ENCODE assay signal across 8 cellular contexts in genomic region chr11:62855571-62856332, GRCh38. TPM values are rescaled to one million over a fixed set of nuclear protein-coding genes. Genes with fewer than 3 reads are reported as not detected.
DNase-seq lines count a peak whose midpoint lies in the region; ATAC-seq, FAIRE-seq and TF ChIP-seq lines count a peak whose summit lies in the region.

No MANE protein-coding gene starts in this region.

- peak; percentile 83 for FAIRE-seq in RCC 7860 (lab: Jason Lieb, UNC)

- intact Hi-C loops in activated T-helper 1 cell treated with anti-CD3 and anti-CD28 coated beads, Interleukin-12 subunit alpha, Interleukin-12 subunit beta, Interleukin-2, Interleukin-4 antibody, amounts not matched to agents 30 ng/mL and 10 ng/mL and 1 ng/mL, durations not matched to agents 14 hours and 24 hours and 36 hours (cut with micrococcal nuclease) = loop anchor here (1.0 to 5.0 kb wide), 12 partner anchors 13 to 298 kb away; partner anchors contain the start of genes GANAB, HNRNPUL2, MTA2 and NXF1

- peak overlapping the region; percentile 98 for H3K4me3 Mint-ChIP-seq in activated T-helper 1 cell treated with anti-CD3 and anti-CD28 coated beads, Interleukin-12 subunit alpha, Interleukin-12 subunit beta, Interleukin-2, Interleukin-4 antibody, amounts not matched to agents 30 ng/mL and 10 ng/mL and 1 ng/mL, durations not matched to agents 14 hours and 24 hours and 36 hours
- peak overlapping the region; percentile 95 to 99 (median 98) for H3K4me3 Mint-ChIP-seq in naive thymus-derived CD8-positive, alpha-beta T cell
- H3K4me3 Mint-ChIP-seq in stimulated activated naive B cell treated with anti-CD40 and anti-IgM and Interleukin-4, amounts not matched to agents 10 μg/mL and 1 μg/mL and 100 μg/mL, for 72 hours = peak overlapping the region; percentile 97 to 98

- peak overlapping the region; percentile 98 for H3K27ac Mint-ChIP-seq in activated T-helper 1 cell treated with anti-CD3 and anti-CD28 coated beads, Interleukin-12 subunit alpha, Interleukin-12 subunit beta, Interleukin-2, Interleukin-4 antibody, amounts not matched to agents 30 ng/mL and 10 ng/mL and 1 ng/mL, durations not matched to agents 14 hours and 24 hours and 36 hours
- peak overlapping the region; percentile 88 to 99 (median 98) for H3K27ac Mint-ChIP-seq in naive thymus-derived CD8-positive, alpha-beta T cell
- H3K27ac Mint-ChIP-seq in stimulated activated naive B cell treated with anti-CD40 and anti-IgM and Interleukin-4, amounts not matched to agents 10 μg/mL and 1 μg/mL and 100 μg/mL, for 72 hours = peak overlapping the region; percentile 100

- H3K27me3 ChIP-seq in DND-41 (ENCODE audit: insufficient read depth, low read length, poor library complexity) (no peaks in the 10 kb centered on the region), Karpas-422 (ENCODE audit: low read length) (no peaks in the 10 kb centered on the region)

- peak overlapping the region; percentile 96 for H3K27ac ChIP-seq in DND-41 (ENCODE audit: low read length)
- peak overlapping the region; percentile 85 for H3K27ac ChIP-seq in Karpas-422 (ENCODE audit: low read length)

- peak overlapping the region; percentile 80 for H3K9ac ChIP-seq in DND-41 (ENCODE audit: low read depth, low read length)
- H3K9ac ChIP-seq in Karpas-422 (ENCODE audit: low read length) = peak overlapping the region; percentile 96

- H3K9me3 ChIP-seq in DND-41 (ENCODE audit: insufficient read depth, low read length, severe bottlenecking) = no peaks in the 10 kb centered on the region
- no peaks in the 10 kb centered on the region for H3K9me3 ChIP-seq in Karpas-422 (ENCODE audit: low read length)

- peaks cover 43% of the 10 kb centered on the region for H3K36me3 ChIP-seq in DND-41 (ENCODE audit: insufficient read depth, low read length)
- H3K36me3 ChIP-seq in Karpas-422 (ENCODE audit: insufficient read depth, low read length) = peaks cover 38% of the 10 kb centered on the region

- H3K4me2 ChIP-seq in DND-41 (ENCODE audit: insufficient read depth, low read length) (peak overlapping the region; percentile 86), Karpas-422 (ENCODE audit: low read depth, low read length, poor library complexity, severe bottlenecking) (peak overlapping the region; percentile 97)

- ATAC-seq in DND-41 (ENCODE audit: insufficient read depth, low read depth) (peak; percentile 83), GM21825 (IDR thresholded peaks at IDR 0.05; ENCODE audit: unreplicated experiment) (peak; percentile 81)
- ATAC-seq in naive thymus-derived CD8-positive, alpha-beta T cell = peak; percentile 87 to 90
- ATAC-seq in stimulated activated naive B cell treated with anti-CD40 and anti-IgM and Interleukin-4, amounts not matched to agents 10 μg/mL and 1 μg/mL and 100 μg/mL, for 72 hours (replicated peaks) = peak; percentile 88 to 93

- peaks cover 75% of the 10 kb centered on the region for H3K79me2 ChIP-seq in DND-41 (ENCODE audit: insufficient read depth, low read length)
- H3K79me2 ChIP-seq in Karpas-422 (ENCODE audit: low read length) = peaks cover 56% of the 10 kb centered on the region

- peak; percentile 98 for DNase-seq in DND-41
- DNase-seq in Karpas-422 = peak; percentile 99
- peak; percentile 97 for DNase-seq in RCC 7860 (ENCODE audit: low spot score)
- DNase-seq in activated T-helper 1 cell treated with anti-CD3 and anti-CD28 coated beads, Interleukin-12 subunit alpha, Interleukin-12 subunit beta, Interleukin-2, Interleukin-4 antibody, amounts not matched to agents 30 ng/mL and 10 ng/mL and 1 ng/mL, durations not matched to agents 14 hours and 24 hours and 36 hours (ENCODE audit: low spot score) = peak; percentile 99
- peak; percentile 96 for DNase-seq in fibroblast of gingiva (ENCODE audit: low read depth)
- DNase-seq in naive thymus-derived CD8-positive, alpha-beta T cell = peak; percentile 94 to 99 (median 98)
- DNase-seq in stimulated activated naive B cell treated with anti-CD40 and anti-IgM and Interleukin-4, amounts not matched to agents 10 μg/mL and 1 μg/mL and 100 μg/mL, for 72 hours = peak; percentile 98

- POLR2A ChIA-PET in naive thymus-derived CD8-positive, alpha-beta T cell (lab: Charles Lee) = interaction anchor here (0.6 to 10.6 kb wide), 50 partner anchors 9 to 1923 kb away, joined by 3 to 479 read pairs (median 5); partner anchors contain the start of genes BSCL2, C11orf98, CSKMT and EEF1G

- H3K4me1 ChIP-seq in DND-41 (ENCODE audit: insufficient read depth, low read length) (peaks cover 45% of the 10 kb centered on the region), Karpas-422 (ENCODE audit: low read length) (peaks cover 66% of the 10 kb centered on the region)

- TF ChIP-seq CTCF in DND-41 (IDR thresholded peaks at IDR 0.05; ENCODE audit: borderline replicate concordance, extremely low read depth, low read length, poor library complexity, severe bottlenecking) = no peak

- no peaks in the 10 kb centered on the region for H3K9me2 ChIP-seq in Karpas-422 (replicated peaks; ENCODE audit: insufficient read depth, low read length)

- H3K36me3 Mint-ChIP-seq in activated T-helper 1 cell treated with anti-CD3 and anti-CD28 coated beads, Interleukin-12 subunit alpha, Interleukin-12 subunit beta, Interleukin-2, Interleukin-4 antibody, amounts not matched to agents 30 ng/mL and 10 ng/mL and 1 ng/mL, durations not matched to agents 14 hours and 24 hours and 36 hours (ENCODE audit: low read depth) = peaks cover 51% of the 10 kb centered on the region
- peaks cover 13 to 42% (median 22%) of the 10 kb centered on the region in 3 donors for H3K36me3 Mint-ChIP-seq in naive thymus-derived CD8-positive, alpha-beta T cell
- H3K36me3 Mint-ChIP-seq in stimulated activated naive B cell treated with anti-CD40 and anti-IgM and Interleukin-4, amounts not matched to agents 10 μg/mL and 1 μg/mL and 100 μg/mL, for 72 hours = peaks cover 55 to 61% of the 10 kb centered on the region in 2 donors

- H4K20me1 ChIP-seq in DND-41 (ENCODE audit: insufficient read depth, low read length) = peaks cover 40% of the 10 kb centered on the region
- H4K20me1 ChIP-seq in Karpas-422 (ENCODE audit: insufficient read depth, low read depth, low read length) = peaks cover 30% of the 10 kb centered on the region

- H3K9me3 Mint-ChIP-seq in activated T-helper 1 cell treated with anti-CD3 and anti-CD28 coated beads, Interleukin-12 subunit alpha, Interleukin-12 subunit beta, Interleukin-2, Interleukin-4 antibody, amounts not matched to agents 30 ng/mL and 10 ng/mL and 1 ng/mL, durations not matched to agents 14 hours and 24 hours and 36 hours = no peaks in the 10 kb centered on the region
- H3K9me3 Mint-ChIP-seq in naive thymus-derived CD8-positive, alpha-beta T cell = peaks cover 0 to 3% (median 0%) of the 10 kb centered on the region in 9 donors
- no peaks in the 10 kb centered on the region for H3K9me3 Mint-ChIP-seq in stimulated activated naive B cell treated with anti-CD40 and anti-IgM and Interleukin-4, amounts not matched to agents 10 μg/mL and 1 μg/mL and 100 μg/mL, for 72 hours

- H3K4me1 Mint-ChIP-seq in activated T-helper 1 cell treated with anti-CD3 and anti-CD28 coated beads, Interleukin-12 subunit alpha, Interleukin-12 subunit beta, Interleukin-2, Interleukin-4 antibody, amounts not matched to agents 30 ng/mL and 10 ng/mL and 1 ng/mL, durations not matched to agents 14 hours and 24 hours and 36 hours (ENCODE audit: low read depth) = peaks cover 71% of the 10 kb centered on the region
- peaks cover 33 to 54% (median 52%) of the 10 kb centered on the region in 4 donors for H3K4me1 Mint-ChIP-seq in naive thymus-derived CD8-positive, alpha-beta T cell
- H3K4me1 Mint-ChIP-seq in stimulated activated naive B cell treated with anti-CD40 and anti-IgM and Interleukin-4, amounts not matched to agents 10 μg/mL and 1 μg/mL and 100 μg/mL, for 72 hours = peaks cover 35 to 79% of the 10 kb centered on the region in 2 donors

- H3K27me3 Mint-ChIP-seq in activated T-helper 1 cell treated with anti-CD3 and anti-CD28 coated beads, Interleukin-12 subunit alpha, Interleukin-12 subunit beta, Interleukin-2, Interleukin-4 antibody, amounts not matched to agents 30 ng/mL and 10 ng/mL and 1 ng/mL, durations not matched to agents 14 hours and 24 hours and 36 hours (ENCODE audit: insufficient read depth) = peaks cover 5% of the 10 kb centered on the region
- peaks cover 0 to 4% (median 0%) of the 10 kb centered on the region in 5 donors for H3K27me3 Mint-ChIP-seq in naive thymus-derived CD8-positive, alpha-beta T cell
- H3K27me3 Mint-ChIP-seq in stimulated activated naive B cell treated with anti-CD40 and anti-IgM and Interleukin-4, amounts not matched to agents 10 μg/mL and 1 μg/mL and 100 μg/mL, for 72 hours = no peaks in the 10 kb centered on the region

- H2AFZ ChIP-seq in DND-41 (ENCODE audit: low read depth, low read length) (peak overlapping the region; percentile 93), Karpas-422 (ENCODE audit: low read length) (no peak overlapping the region)

- H3K4me3 ChIP-seq in DND-41 (ENCODE audit: low read depth in 1 of 2, low read length in 2 of 2) = peak overlapping the region; percentile 59 to 73
- peak overlapping the region; percentile 88 for H3K4me3 ChIP-seq in Karpas-422 (ENCODE audit: low read length)

RNA-seq across cellular contexts. Expression of gene WDR74, which starts 16.4 kb away (rescaled TPM):
- total RNA-seq in Karpas-422 (2014; rRNA removed; shearing (Covaris generic); ENCODE audit: low replicate concordance) = 44.0 and 123 TPM in 2 replicates
- 156 and 161 TPM in 2 replicates for total RNA-seq in activated T-helper 1 cell treated with anti-CD3 and anti-CD28 coated beads, Interleukin-12 subunit alpha, Interleukin-12 subunit beta, Interleukin-2, Interleukin-4 antibody, amounts not matched to agents 30 ng/mL and 10 ng/mL and 1 ng/mL, durations not matched to agents 14 hours and 24 hours and 36 hours
- total RNA-seq in naive thymus-derived CD8-positive, alpha-beta T cell = 100 to 1,000 TPM; 129 to 130 TPM
- polyA plus RNA-seq in naive thymus-derived CD8-positive, alpha-beta T cell = 10 to 100 TPM; 35.7 to 64.0 (median 49.4) TPM

RNA-seq across cellular contexts. Expression of gene TEX54, which starts 23.1 kb away (rescaled TPM):
- 2.7 TPM in 1 of 2 replicates, not detected in the other for total RNA-seq in Karpas-422 (2014; rRNA removed; shearing (Covaris generic); ENCODE audit: low replicate concordance)
- 1.2 and 1.3 TPM in 2 replicates for total RNA-seq in activated T-helper 1 cell treated with anti-CD3 and anti-CD28 coated beads, Interleukin-12 subunit alpha, Interleukin-12 subunit beta, Interleukin-2, Interleukin-4 antibody, amounts not matched to agents 30 ng/mL and 10 ng/mL and 1 ng/mL, durations not matched to agents 14 hours and 24 hours and 36 hours
- under 1 TPM; 0.88 to 0.91 TPM for total RNA-seq in naive thymus-derived CD8-positive, alpha-beta T cell
- polyA plus RNA-seq in naive thymus-derived CD8-positive, alpha-beta T cell = 1 to 10 TPM; 1.6 to 2.2 (median 1.7) TPM

RNA-seq across cellular contexts. Expression of gene STX5, which starts 23.9 kb away (rescaled TPM):
- total RNA-seq in Karpas-422 (2014; rRNA removed; shearing (Covaris generic); ENCODE audit: low replicate concordance) = 30.0 and 39.9 TPM in 2 replicates
- 34.2 and 39.9 TPM in 2 replicates for total RNA-seq in activated T-helper 1 cell treated with anti-CD3 and anti-CD28 coated beads, Interleukin-12 subunit alpha, Interleukin-12 subunit beta, Interleukin-2, Interleukin-4 antibody, amounts not matched to agents 30 ng/mL and 10 ng/mL and 1 ng/mL, durations not matched to agents 14 hours and 24 hours and 36 hours
- total RNA-seq in naive thymus-derived CD8-positive, alpha-beta T cell = 10 to 100 TPM; 55.6 to 61.7 TPM
- polyA plus RNA-seq in naive thymus-derived CD8-positive, alpha-beta T cell = 10 to 100 TPM; 25.4 to 30.4 (median 26.2) TPM

RNA-seq across cellular contexts. Expression of gene SLC3A2, which starts 24.9 kb away (rescaled TPM):
- total RNA-seq in Karpas-422 (2014; rRNA removed; shearing (Covaris generic); ENCODE audit: low replicate concordance) = 167 and 208 TPM in 2 replicates
- total RNA-seq in activated T-helper 1 cell treated with anti-CD3 and anti-CD28 coated beads, Interleukin-12 subunit alpha, Interleukin-12 subunit beta, Interleukin-2, Interleukin-4 antibody, amounts not matched to agents 30 ng/mL and 10 ng/mL and 1 ng/mL, durations not matched to agents 14 hours and 24 hours and 36 hours = 397 and 399 TPM in 2 replicates
- 100 to 1,000 TPM; 352 to 353 TPM for total RNA-seq in naive thymus-derived CD8-positive, alpha-beta T cell
- 100 to 1,000 TPM; 119 to 164 (median 125) TPM for polyA plus RNA-seq in naive thymus-derived CD8-positive, alpha-beta T cell

RNA-seq across cellular contexts. Expression of gene NXF1, which starts 50.5 kb away (rescaled TPM):
- total RNA-seq in Karpas-422 (2014; rRNA removed; shearing (Covaris generic); ENCODE audit: low replicate concordance) = 37.5 and 41.1 TPM in 2 replicates
- total RNA-seq in activated T-helper 1 cell treated with anti-CD3 and anti-CD28 coated beads, Interleukin-12 subunit alpha, Interleukin-12 subunit beta, Interleukin-2, Interleukin-4 antibody, amounts not matched to agents 30 ng/mL and 10 ng/mL and 1 ng/mL, durations not matched to agents 14 hours and 24 hours and 36 hours = 155 and 158 TPM in 2 replicates
- 100 to 1,000 TPM; 185 to 191 TPM for total RNA-seq in naive thymus-derived CD8-positive, alpha-beta T cell
- polyA plus RNA-seq in naive thymus-derived CD8-positive, alpha-beta T cell = 10 to 100 TPM; 38.4 to 82.9 (median 62.8) TPM

Comparison
In these comparisons a context has a peak if more than half of its experiments do, and no peak if none do; other contexts are left out.
1. Peak in every context shown above with its lines: DNase-seq, ATAC-seq, H3K4me3 ChIP-seq and H3K27ac ChIP-seq.